8 cellular contexts compared by ENCODE assay signal in genomic region chr1:58782308-58783089, GRCh38. TPM values are rescaled to one million over a fixed set of nuclear protein-coding genes. Genes with fewer than 3 reads are reported as not detected.
DNase-seq lines count a peak whose midpoint lies in the region; ATAC-seq and TF ChIP-seq lines count a peak whose summit lies in the region.

No MANE protein-coding gene starts in this region.

- no peaks in the 10 kb centered on the region for H3K9me3 Mint-ChIP-seq in T-helper 1 cell treated with Interleukin-12 subunit alpha and Interleukin-12 subunit beta and Interleukin-4 antibody, amounts not matched to agents 30 μg/mL and 1 μg/mL, for 36 hours

- peak overlapping the region; percentile 96 for H3K4me3 Mint-ChIP-seq in T-helper 1 cell treated with Interleukin-12 subunit alpha and Interleukin-12 subunit beta and Interleukin-4 antibody, amounts not matched to agents 30 μg/mL and 1 μg/mL, for 36 hours

- H3K27ac Mint-ChIP-seq in T-helper 1 cell treated with Interleukin-12 subunit alpha and Interleukin-12 subunit beta and Interleukin-4 antibody, amounts not matched to agents 30 μg/mL and 1 μg/mL, for 36 hours = peak overlapping the region; percentile 99

- H3K4me1 ChIP-seq in iPS-15b (ENCODE audit: control insufficient read depth, insufficient read depth, low read length) = peaks cover 5% of the 10 kb centered on the region

- peaks cover 31% of the 10 kb centered on the region for H3K4me1 Mint-ChIP-seq in T-helper 1 cell treated with Interleukin-12 subunit alpha and Interleukin-12 subunit beta and Interleukin-4 antibody, amounts not matched to agents 30 μg/mL and 1 μg/mL, for 36 hours (ENCODE audit: low read depth)

- ATAC-seq in GM21447 (IDR thresholded peaks at IDR 0.05; ENCODE audit: unreplicated experiment) (no peak), GM21526 (IDR thresholded peaks at IDR 0.05; ENCODE audit: low FRiP score, unreplicated experiment) (no peak)

- no peaks in the 10 kb centered on the region for H3K27me3 Mint-ChIP-seq in T-helper 1 cell treated with Interleukin-12 subunit alpha and Interleukin-12 subunit beta and Interleukin-4 antibody, amounts not matched to agents 30 μg/mL and 1 μg/mL, for 36 hours (ENCODE audit: low read depth)

- H3K9me3 ChIP-seq in iPS-15b (ENCODE audit: control insufficient read depth, insufficient read depth, low read length) = no peaks in the 10 kb centered on the region

- H3K36me3 ChIP-seq in iPS-15b (ENCODE audit: control insufficient read depth, insufficient read depth, low read length) = no peaks in the 10 kb centered on the region

- peak; percentile 27 for DNase-seq in Jurkat, Clone E6-1 (ENCODE audit: low read depth, low spot score)
- DNase-seq in astrocyte of the spinal cord (ENCODE audit: low read depth, low spot score) (no peak), skeletal muscle cell (ENCODE audit: low read depth) (no peak)

- TF ChIP-seq CTCF in GM12875 (IDR thresholded peaks at IDR 0.05; ENCODE audit: borderline replicate concordance, insufficient read depth, low read depth, low read length) (peak; percentile 44), astrocyte of the spinal cord (IDR thresholded peaks at IDR 0.05; ENCODE audit: low read depth, low read length) (peak; percentile 10)

- peaks cover 30% of the 10 kb centered on the region for H3K27me3 ChIP-seq in iPS-15b (ENCODE audit: control insufficient read depth, insufficient read depth, low read length)

- H3K4me3 ChIP-seq in GM12875 (ENCODE audit: low read depth, low read length) (peak overlapping the region; percentile 85), astrocyte of the spinal cord (ENCODE audit: low read depth, low read length) (peak overlapping the region; percentile 67), iPS-15b (ENCODE audit: low read depth, low read length) (peak overlapping the region; percentile 76), skeletal muscle cell (ENCODE audit: low read depth, low read length) (peak overlapping the region; percentile 91)
- H3K4me3 ChIP-seq in Jurkat, Clone E6-1 (ENCODE audit: low read length) = peak overlapping the region; percentile 69

- in situ Hi-C loops in astrocyte of the spinal cord (cut with HindIII; ENCODE audit: low sequenced_read_pairs) = no loop called here

- peaks cover 40% of the 10 kb centered on the region for H3K36me3 Mint-ChIP-seq in T-helper 1 cell treated with Interleukin-12 subunit alpha and Interleukin-12 subunit beta and Interleukin-4 antibody, amounts not matched to agents 30 μg/mL and 1 μg/mL, for 36 hours (ENCODE audit: low read depth)

- peak overlapping the region; percentile 32 for H3K9ac ChIP-seq in iPS-15b (ENCODE audit: low read depth, low read length)

RNA-seq across cellular contexts. Expression of gene JUN, which starts 1.3 kb away (rescaled TPM):
- 2.2 TPM for polyA plus RNA-seq in Jurkat, Clone E6-1 (2012; ENCODE audit: insufficient read depth, insufficient read length)
